In the genomic region with DNA sequence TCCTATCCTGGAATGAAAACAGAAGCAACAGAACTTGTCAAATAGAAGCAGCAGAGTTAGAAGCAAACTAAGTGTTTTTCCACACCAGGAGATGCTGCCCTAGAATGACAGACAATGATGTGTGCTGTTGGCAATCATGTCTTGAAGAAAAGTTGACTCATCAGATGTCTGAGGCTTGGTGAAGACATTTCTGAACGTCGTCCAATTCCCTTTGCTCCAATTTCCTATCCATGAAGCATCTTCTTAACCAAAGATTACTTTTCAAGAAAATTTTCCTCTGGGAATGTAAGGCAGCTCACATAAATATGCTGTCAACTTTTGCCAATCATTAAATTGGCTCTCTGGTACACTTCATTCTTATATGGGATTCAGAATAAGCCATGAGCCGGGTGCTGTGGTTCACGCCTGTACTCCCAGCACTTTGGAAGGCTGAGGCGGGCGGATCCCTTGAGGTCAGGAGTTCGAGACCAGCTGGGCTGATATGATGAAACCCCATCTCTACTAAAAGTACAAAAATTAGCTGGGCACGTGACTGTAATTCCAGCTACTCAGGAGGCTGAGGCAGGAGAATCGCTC, we compare ENCODE assay signal across 11 cellular contexts. TPM values are rescaled to one million over a fixed set of nuclear protein-coding genes. Genes with fewer than 3 reads are reported as not detected.
DNase-seq lines count a peak whose midpoint lies in the region; ATAC-seq and TF ChIP-seq lines count a peak whose summit lies in the region.
"Had no signal": no experiment of that assay in that cellular context is flagged by ENCODE, and none has a peak within 500 bp of the region (broad histone marks: within the 10 kb centered on the region; RNA-seq: fewer than 3 reads in every experiment).

No MANE protein-coding gene starts in this region.

- WGBS in mammary epithelial cell (ENCODE audit: low coverage, missing lambda C conversion rate) = 29% methylated on average over 9 of the region's 9 CpGs

- no peaks in the 10 kb centered on the region for H3K79me2 ChIP-seq in mammary epithelial cell (ENCODE audit: insufficient read depth, low read length)

- no peak overlapping the region for H3K9ac ChIP-seq in mammary epithelial cell (ENCODE audit: insufficient read depth, low read length)
- H3K9ac ChIP-seq: BLaER1 had no signal

- peak overlapping the region; percentile 53 for H3K4me2 ChIP-seq in mammary epithelial cell (ENCODE audit: insufficient read depth, low read depth, low read length)
- H3K4me2 ChIP-seq: BLaER1 had no signal

- H3K9me3 ChIP-seq in mammary epithelial cell (replicated peaks; ENCODE audit: insufficient read depth, low read length) = no peaks in the 10 kb centered on the region
- H3K9me3 ChIP-seq in left lung = no peaks in the 10 kb centered on the region

- H2AFZ ChIP-seq in mammary epithelial cell (ENCODE audit: low read depth, low read length) = no peak overlapping the region

- H3K4me3 ChIP-seq in mammary epithelial cell (replicated peaks in 1 of 3; ENCODE audit: insufficient read depth in 1 of 3, low read depth in 2 of 3, low read length in 3 of 3) (no peak overlapping the region), left lung (no peak overlapping the region)
- H3K4me3 ChIP-seq: BLaER1 had no signal

- TF ChIP-seq CTCF in mammary epithelial cell (conservative IDR thresholded peaks at IDR 0.05 in 1 of 2, IDR thresholded peaks at IDR 0.05 in 1 of 2; ENCODE audit: extremely low read depth in 1 of 2, insufficient read depth in 1 of 2, low read depth in 1 of 2, low read length in 2 of 2) (no peak), left lung (IDR thresholded peaks at IDR 0.05) (no peak)

- in situ Hi-C loops in mammary epithelial cell (cut with MboI; ENCODE audit: low sequenced_read_pairs in 2 of 2) = no loop called here

- peaks cover 3% of the 10 kb centered on the region for H3K36me3 ChIP-seq in mammary epithelial cell (ENCODE audit: insufficient read depth, low read length)
- H3K36me3 ChIP-seq in left lung = no peaks in the 10 kb centered on the region
- H3K36me3 ChIP-seq: BLaER1 had no signal

- intact Hi-C loops in mammary epithelial cell (cut with micrococcal nuclease) = loop anchor here (1.0 to 5.0 kb wide), 3 partner anchors 14 to 36 kb away; a partner anchor contains a TSS
- intact Hi-C loops in left lung (cut with DNase I) = no loop called here

- H3K4me1 ChIP-seq in mammary epithelial cell (ENCODE audit: insufficient read depth, low read length) (peaks cover 30% of the 10 kb centered on the region), left lung (peaks cover 25 to 29% of the 10 kb centered on the region in 2 donors)
- H3K4me1 ChIP-seq: BLaER1 had no signal

- ATAC-seq in left lung (peak; percentile 32), GM19463 (IDR thresholded peaks at IDR 0.05; ENCODE audit: unreplicated experiment) (no peak), HG03025 (IDR thresholded peaks at IDR 0.05; ENCODE audit: low FRiP score, unreplicated experiment) (no peak)

- H3K27ac ChIP-seq in mammary epithelial cell (ENCODE audit: insufficient read depth, low read depth, low read length) (no peak overlapping the region), left lung (peak overlapping the region; percentile 49 to 57)
- H3K27ac ChIP-seq: BLaER1 had no signal

- no peaks in the 10 kb centered on the region for H4K20me1 ChIP-seq in mammary epithelial cell (ENCODE audit: insufficient read depth, low read length)
- H4K20me1 ChIP-seq: BLaER1 had no signal

- CTCF ChIA-PET in mammary epithelial cell (lab: Charles Lee; ENCODE audit: low non-redundant PET) = interaction anchor here (0.7 kb wide), 1 partner anchor 59 kb away, joined by 3 read pairs; no protein-coding TSS in a partner anchor

- H3K27me3 ChIP-seq in mammary epithelial cell (ENCODE audit: insufficient read depth, low read length) = no peaks in the 10 kb centered on the region
- H3K27me3 ChIP-seq in left lung = no peaks in the 10 kb centered on the region
- H3K27me3 ChIP-seq: BLaER1 had no signal

- BruUV-seq in mammary epithelial cell (replicated peaks; lab: Mats Ljungman, UMichigan) = no TSS peak

- dilution Hi-C loops in mammary epithelial cell (cut with HindIII; ENCODE audit: low sequenced_read_pairs) = no loop called here

- DNase-seq in A172 (ENCODE audit: low spot score) (peak; percentile 91), HT1080 (ENCODE audit: low read depth) (peak; percentile 84), mammary epithelial cell (peak; percentile 80), left lung (no peak), NCI-H2196 treated with DMSO at 0.1 percent for 48 hours (lab: John Stamatoyannopoulos, UW; ENCODE audit: unreplicated experiment) (no peak), NCI-H2107 (lab: John Stamatoyannopoulos, UW) (no peak)
- DNase-seq: activated CD4-positive, alpha-beta memory T cell treated with anti-CD3 and anti-CD28 coated beads for 36 hours; stimulated activated CD4-positive, alpha-beta T cell treated with anti-CD3 and anti-CD28 coated beads, Interleukin-15, amount 100 ng/mL, for 24 hours had no signal

RNA-seq across cellular contexts. Expression of a gene that starts 34.6 kb away (rescaled TPM):
- 123 and 135 TPM in 2 replicates for total RNA-seq in A172 (2014; rRNA removed; shearing (Covaris generic))
- total RNA-seq in HT1080 (2014; rRNA removed; shearing (Covaris generic)) = 105 and 129 TPM in 2 replicates
- 88.6 TPM in 2 replicates for polyA plus RNA-seq in HT1080 (2015; cell fraction: cytosol; rRNA removed)
- 33.2 and 39.0 TPM in 2 replicates for polyA plus RNA-seq in HT1080 (2015; cell fraction: nucleus; rRNA removed)
- total RNA-seq in mammary epithelial cell (10 to 100 TPM; 42.2 to 65.0 TPM), left lung (10 to 100 TPM; 47.4 to 47.7 TPM)
- polyA plus RNA-seq in mammary epithelial cell = 54.3 TPM
- 24.9 TPM for polyA minus RNA-seq in mammary epithelial cell

Comparison
In these comparisons a context has a peak if more than half of its experiments do, and no peak if none do; other contexts are left out.
1. DNase-seq: peak in A172 (single experiment), HT1080 (single experiment) and mammary epithelial cell (single experiment); none in left lung (0 of 2), NCI-H2196 treated with DMSO at 0.1 percent for 48 hours (single experiment) and NCI-H2107 (single experiment).